Comparison of ENCODE assay signal across 8 cellular contexts in genomic region chr9:137254624-137255447, GRCh38. TPM values are rescaled to one million over a fixed set of nuclear protein-coding genes. Genes with fewer than 3 reads are reported as not detected.
A peak's percentile ranks its signal among the peaks of the same experiment; 100 is the strongest.
DNase-seq lines count a peak whose midpoint lies in the region; ATAC-seq and TF ChIP-seq lines count a peak whose summit lies in the region.

NELFB (plus strand) TSS chr9:137255327.

- peaks cover 16% of the 10 kb centered on the region for H3K4me1 Mint-ChIP-seq in CD4-positive, alpha-beta T cell (ENCODE audit: low read depth)
- H3K4me1 Mint-ChIP-seq in memory B cell, result peaks cover 9% of the 10 kb centered on the region

- H3K36me3 ChIP-seq in effector memory CD4-positive, alpha-beta T cell (ENCODE audit: control insufficient read depth, insufficient read depth, low read length), result peaks cover 12% of the 10 kb centered on the region

- peak; percentile 87 to 98 (median 97) for DNase-seq in CD4-positive, alpha-beta T cell
- peak; percentile 96 for DNase-seq in HK-2 (ENCODE audit: unreplicated experiment)
- DNase-seq in NK-92 treated with Interleukin-12 subunit alpha and Interleukin-12 subunit beta, amount 100 ng/mL, for 24 hours (lab: John Stamatoyannopoulos, UW), result peak; percentile 85
- peak; percentile 90 to 94 (median 93) for DNase-seq in effector memory CD4-positive, alpha-beta T cell
- DNase-seq in memory B cell (ENCODE audit: low spot score in 2 of 2), result peak; percentile 98 to 100
- peak; percentile 91 for DNase-seq in stimulated activated CD8-positive, alpha-beta memory T cell treated with anti-CD3 and anti-CD28 coated beads, Interleukin-12 subunit alpha, Interleukin-12 subunit beta, amount 100 ng/mL, for 24 hours (ENCODE audit: extremely low read depth)

- H3K27ac Mint-ChIP-seq in CD4-positive, alpha-beta T cell, result peak within 1 kb of the TSS; percentile 82
- peak within 1 kb of the TSS; percentile 76 for H3K27ac Mint-ChIP-seq in memory B cell

- no peaks in the 10 kb centered on the region for H3K9me3 ChIP-seq in CD4-positive, alpha-beta T cell (ENCODE audit: control insufficient read depth, low read length)
- no peaks in the 10 kb centered on the region for H3K9me3 ChIP-seq in effector memory CD4-positive, alpha-beta T cell (ENCODE audit: control insufficient read depth, low read length)

- no peaks in the 10 kb centered on the region for H3K9me3 Mint-ChIP-seq in CD4-positive, alpha-beta T cell
- no peaks in the 10 kb centered on the region for H3K9me3 Mint-ChIP-seq in memory B cell

- peaks cover 12% of the 10 kb centered on the region for H3K36me3 Mint-ChIP-seq in CD4-positive, alpha-beta T cell (ENCODE audit: low read depth)
- H3K36me3 Mint-ChIP-seq in memory B cell, result no peaks in the 10 kb centered on the region

- POLR2A ChIA-PET in CD4-positive, alpha-beta T cell (lab: Charles Lee), result interaction anchor here (0.6 to 4.7 kb wide), 17 partner anchors 11 to 527 kb away, joined by 3 to 63 read pairs (median 5); partner anchors contain the start of genes ANAPC2, EXD3, MAN1B1 and NOXA1
- POLR2A ChIA-PET in activated CD8-positive, alpha-beta memory T cell treated with anti-CD3 and anti-CD28 coated beads for 36 hours (lab: Charles Lee), result interaction anchor here (0.5 to 4.4 kb wide), 7 partner anchors 13 to 296 kb away, joined by 3 to 60 read pairs (median 4); partner anchors contain the start of genes RNF208, TOR4A and TUBB4B

- CTCF ChIA-PET in CD4-positive, alpha-beta T cell (lab: Charles Lee), result interaction anchor here (0.9 to 2.9 kb wide), 5 partner anchors 12 to 220 kb away, joined by 3 to 18 read pairs (median 4); no protein-coding TSS in a partner anchor
- CTCF ChIA-PET in activated CD8-positive, alpha-beta memory T cell treated with anti-CD3 and anti-CD28 coated beads for 36 hours (lab: Charles Lee), result interaction anchor here (0.6 to 1.8 kb wide), 4 partner anchors 14 to 137 kb away, joined by 3 to 16 read pairs (median 6); partner anchors contain the start of gene TUBB4B

- no peak within 1 kb of the TSS for H3K27ac ChIP-seq in CD4-positive, alpha-beta T cell (ENCODE audit: low read depth, low read length)
- peak within 1 kb of the TSS; percentile 69 for H3K27ac ChIP-seq in effector memory CD4-positive, alpha-beta T cell (ENCODE audit: insufficient read depth, low read length, poor library complexity, severe bottlenecking)

- no peaks in the 10 kb centered on the region for H3K27me3 ChIP-seq in CD4-positive, alpha-beta T cell (ENCODE audit: control insufficient read depth, insufficient read depth, low read length)
- no peaks in the 10 kb centered on the region for H3K27me3 ChIP-seq in effector memory CD4-positive, alpha-beta T cell (replicated peaks; ENCODE audit: control insufficient read depth, insufficient read depth, low read length, poor library complexity, severe bottlenecking)

- H3K27me3 Mint-ChIP-seq in CD4-positive, alpha-beta T cell, result no peaks in the 10 kb centered on the region
- peaks cover 1% of the 10 kb centered on the region for H3K27me3 Mint-ChIP-seq in memory B cell

- peak within 1 kb of the TSS; percentile 85 for H3K4me3 ChIP-seq in effector memory CD4-positive, alpha-beta T cell (ENCODE audit: insufficient read depth, low read depth, low read length, poor library complexity, severe bottlenecking)

- H3K4me1 ChIP-seq in effector memory CD4-positive, alpha-beta T cell (ENCODE audit: control insufficient read depth, insufficient read depth, low read length, poor library complexity, severe bottlenecking), result peaks cover 21% of the 10 kb centered on the region

- TF ChIP-seq CTCF in CD4-positive, alpha-beta T cell (IDR thresholded peaks at IDR 0.05), result no peak

- H3K4me3 Mint-ChIP-seq in CD4-positive, alpha-beta T cell, result peak within 1 kb of the TSS; percentile 94
- peak within 1 kb of the TSS; percentile 89 for H3K4me3 Mint-ChIP-seq in memory B cell

- intact Hi-C loops in CD4-positive, alpha-beta T cell (cut with DNase I, micrococcal nuclease), result loop anchor here in 1 of 2 experiments (1.0 to 5.0 kb wide), 3 partner anchors 14 to 1288 kb away; partner anchors contain the start of genes EXD3, NOXA1 and TUBB4B

- ATAC-seq in CD4-positive, alpha-beta T cell (ENCODE audit: poor library complexity), result peak; percentile 94
- ATAC-seq in GM19455 (IDR thresholded peaks at IDR 0.05; ENCODE audit: unreplicated experiment), result peak; percentile 67
- peak; percentile 90 for ATAC-seq in memory B cell (ENCODE audit: low read depth)

RNA-seq across cellular contexts. Expression of gene NELFB, which starts in this region (rescaled TPM):
- 10 to 100 TPM; 20.7 to 21.2 TPM for total RNA-seq in CD4-positive, alpha-beta T cell
- total RNA-seq in activated CD8-positive, alpha-beta memory T cell treated with anti-CD3 and anti-CD28 coated beads for 36 hours, result 10 to 100 TPM; 67.0 to 70.9 TPM
